Comparison of ENCODE assay signal across 15 cellular contexts in genomic region chr13:29887651-29888050, GRCh38. TPM values are rescaled to one million over a fixed set of nuclear protein-coding genes. Genes with fewer than 3 reads are reported as not detected.
DNase-seq lines count a peak whose midpoint lies in the region; TF ChIP-seq lines count a peak whose summit lies in the region.
"Had no signal": no experiment of that assay in that cellular context is flagged by ENCODE, and none has a peak within 500 bp of the region (broad histone marks: within the 10 kb centered on the region; RNA-seq: fewer than 3 reads in every experiment).

No MANE protein-coding gene starts in this region.

- no CpG with 5 or more reads among the region's 5 CpGs for WGBS in H9 (ENCODE audit: extremely low coverage, insufficient read length, low lambda C conversion rate)

- no peak overlapping the region for H3K9ac ChIP-seq in H9 (ENCODE audit: extremely low read depth, insufficient read length, low read length)

- H3K23me2 ChIP-seq in H9 (ENCODE audit: insufficient read length, low read depth, low read length, poor library complexity, severe bottlenecking), result no peaks in the 10 kb centered on the region

- H3K18ac ChIP-seq in H9 (ENCODE audit: insufficient read length, low read depth, low read length), result peak overlapping the region; percentile 15

- no peak overlapping the region for H3K56ac ChIP-seq in H9 (ENCODE audit: insufficient read length, low read depth, low read length)

- H3K79me1 ChIP-seq in H9 (ENCODE audit: insufficient read depth, low read depth, low read length, poor library complexity, severe bottlenecking), result no peaks in the 10 kb centered on the region

- DNase-seq in H9 (no peak), islet precursor cell (peak; percentile 72), progenitor cell of endocrine pancreas (ENCODE audit: low spot score, unreplicated experiment) (no peak), SHP77 (lab: John Stamatoyannopoulos, UW) (no peak), DMS153 (lab: John Stamatoyannopoulos, UW) (no peak)
- no peak for DNase-seq in activated CD4-positive, alpha-beta T cell treated with anti-CD3 and anti-CD28 coated beads, Interleukin-2, amount 10 ng/mL, durations not matched to agents 7 days and 5 days
- DNase-seq: CD4-positive, alpha-beta T cell; COR-L47; DMS79 treated with DMSO at 0.1 percent for 48 hours; Karpas-422; NCI-H1417; NCI-H187; NCI-H748 treated with DMSO at 0.1 percent for 48 hours; Peyer's patch had no signal

- H3K27ac ChIP-seq in H9 (ENCODE audit: insufficient read length, low read depth, low read length), result no peak overlapping the region
- peak overlapping the region; percentile 1 for H3K27ac ChIP-seq in angular gyrus (ENCODE audit: low read depth, low read length)
- H3K27ac ChIP-seq: Peyer's patch had no signal

- no peaks in the 10 kb centered on the region for H3K27me3 ChIP-seq in H9 (ENCODE audit: insufficient read depth, low read length)
- H3K27me3 ChIP-seq: Peyer's patch had no signal

- no peak overlapping the region for H3K23ac ChIP-seq in H9 (ENCODE audit: insufficient read length, low read depth, low read length)

- no peaks in the 10 kb centered on the region; the same call in 1 of the 2 replicates for H3K27me3 Mint-ChIP-seq in H9 (ENCODE audit: low read depth)
- no peaks in the 10 kb centered on the region for H3K27me3 Mint-ChIP-seq in progenitor cell of endocrine pancreas
- no peaks in the 10 kb centered on the region for H3K27me3 Mint-ChIP-seq in activated CD4-positive, alpha-beta T cell treated with anti-CD3 and anti-CD28 coated beads, Interleukin-2, amount 10 ng/mL, durations not matched to agents 7 days and 5 days
- H3K27me3 Mint-ChIP-seq: CD4-positive, alpha-beta T cell had no signal

- no peaks in the 10 kb centered on the region for H3K79me2 ChIP-seq in H9 (ENCODE audit: insufficient read depth, low read length)

- H3K4me2 ChIP-seq in H9 (ENCODE audit: insufficient read depth, insufficient read length, low read length), result no peak overlapping the region

- no peak overlapping the region for H2BK120ac ChIP-seq in H9 (ENCODE audit: low read depth, low read length, poor library complexity, severe bottlenecking)

- no peak overlapping the region for H3K14ac ChIP-seq in H9 (ENCODE audit: insufficient read depth, low read length)

- H3T11ph ChIP-seq in H9 (ENCODE audit: low read length), result no peak overlapping the region

- no peak overlapping the region for H2AFZ ChIP-seq in H9 (ENCODE audit: low read length)

- no peak overlapping the region for H2BK20ac ChIP-seq in H9 (ENCODE audit: low read depth, low read length, poor library complexity, severe bottlenecking)

- H3K4me1 ChIP-seq in H9 (ENCODE audit: insufficient read depth, low read length), result peaks cover 5% of the 10 kb centered on the region; the same call in 1 of the 2 replicates
- H3K4me1 ChIP-seq: Peyer's patch had no signal

- no peak overlapping the region for H2BK12ac ChIP-seq in H9 (ENCODE audit: insufficient read length, low read depth, low read length)

- CTCF ChIA-PET in activated CD4-positive, alpha-beta T cell treated with anti-CD3 and anti-CD28 coated beads, Interleukin-2, amount 10 ng/mL, durations not matched to agents 7 days and 5 days (lab: Charles Lee), result no interaction called here

- H2BK5ac ChIP-seq in H9 (ENCODE audit: insufficient read length, low read length), result no peak overlapping the region

- H3K4me1 Mint-ChIP-seq in H9 (peaks cover 50 to 55% of the 10 kb centered on the region in 2 experiments), progenitor cell of endocrine pancreas (ENCODE audit: low read depth) (peaks cover 43% of the 10 kb centered on the region)
- H3K4me1 Mint-ChIP-seq in activated CD4-positive, alpha-beta T cell treated with anti-CD3 and anti-CD28 coated beads, Interleukin-2, amount 10 ng/mL, durations not matched to agents 7 days and 5 days, result peaks cover 10% of the 10 kb centered on the region

- POLR2A ChIA-PET in activated CD4-positive, alpha-beta T cell treated with anti-CD3 and anti-CD28 coated beads, Interleukin-2, amount 10 ng/mL, durations not matched to agents 7 days and 5 days (lab: Charles Lee), result no interaction called here

- TF ChIP-seq CTCF in H9 (conservative IDR thresholded peaks at IDR 0.05) (no peak), progenitor cell of endocrine pancreas (IDR thresholded peaks at IDR 0.05; ENCODE audit: unreplicated experiment) (no peak)

- H3K9me3 ChIP-seq in H9 (ENCODE audit: control insufficient read depth, low read depth, low read length), result no peaks in the 10 kb centered on the region
- H3K9me3 ChIP-seq: Peyer's patch had no signal

- no peak overlapping the region for H2BK15ac ChIP-seq in H9 (ENCODE audit: low read depth, low read length)

- no peak overlapping the region for H3K4ac ChIP-seq in H9 (ENCODE audit: low read depth, low read length)

- H3K27ac Mint-ChIP-seq in H9 (peak overlapping the region in 2 of 3 experiments; percentile 32 to 59; a peak in 2 of 7 replicates), progenitor cell of endocrine pancreas (peak overlapping the region; percentile 89)
- H3K27ac Mint-ChIP-seq in activated CD4-positive, alpha-beta T cell treated with anti-CD3 and anti-CD28 coated beads, Interleukin-2, amount 10 ng/mL, durations not matched to agents 7 days and 5 days, result no peak overlapping the region
- H3K27ac Mint-ChIP-seq: CD4-positive, alpha-beta T cell had no signal

- no peaks in the 10 kb centered on the region for H4K20me1 ChIP-seq in H9 (ENCODE audit: control insufficient read depth, insufficient read depth, insufficient read length)

- no peak overlapping the region for H4K91ac ChIP-seq in H9 (ENCODE audit: insufficient read length, low read depth, low read length)

- no peaks in the 10 kb centered on the region for H3K36me3 Mint-ChIP-seq in H9 (ENCODE audit: insufficient read depth in 1 of 3, low read depth in 3 of 3)
- no peaks in the 10 kb centered on the region for H3K36me3 Mint-ChIP-seq in progenitor cell of endocrine pancreas (ENCODE audit: insufficient read depth)
- no peaks in the 10 kb centered on the region for H3K36me3 Mint-ChIP-seq in activated CD4-positive, alpha-beta T cell treated with anti-CD3 and anti-CD28 coated beads, Interleukin-2, amount 10 ng/mL, durations not matched to agents 7 days and 5 days (ENCODE audit: low read depth)

- no peak overlapping the region for H2AK5ac ChIP-seq in H9 (ENCODE audit: insufficient read length, low read length)

- H4K5ac ChIP-seq in H9 (ENCODE audit: insufficient read length, low read depth, low read length), result no peak overlapping the region

- no peak overlapping the region for H4K8ac ChIP-seq in H9 (replicated peaks; ENCODE audit: insufficient read length, low read depth, low read length)

- H3K4me3 Mint-ChIP-seq in H9 (no peak overlapping the region), progenitor cell of endocrine pancreas (ENCODE audit: low read depth) (no peak overlapping the region)
- no peak overlapping the region for H3K4me3 Mint-ChIP-seq in activated CD4-positive, alpha-beta T cell treated with anti-CD3 and anti-CD28 coated beads, Interleukin-2, amount 10 ng/mL, durations not matched to agents 7 days and 5 days
- H3K4me3 Mint-ChIP-seq: CD4-positive, alpha-beta T cell had no signal

- H3K9me3 Mint-ChIP-seq in H9 (no peaks in the 10 kb centered on the region), progenitor cell of endocrine pancreas (ENCODE audit: low read depth) (no peaks in the 10 kb centered on the region)
- no peaks in the 10 kb centered on the region for H3K9me3 Mint-ChIP-seq in activated CD4-positive, alpha-beta T cell treated with anti-CD3 and anti-CD28 coated beads, Interleukin-2, amount 10 ng/mL, durations not matched to agents 7 days and 5 days
- H3K9me3 Mint-ChIP-seq: CD4-positive, alpha-beta T cell had no signal

RNA-seq across cellular contexts. Expression of gene UBL3, which starts 37.2 kb away (rescaled TPM):
- total RNA-seq in H9 (2021) (19.0 and 19.3 TPM in 2 replicates), progenitor cell of endocrine pancreas (33.6 and 36.0 TPM in 2 replicates)
- total RNA-seq in activated CD4-positive, alpha-beta T cell treated with anti-CD3 and anti-CD28 coated beads, Interleukin-2, amount 10 ng/mL, durations not matched to agents 7 days and 5 days, result 10 to 100 TPM; 14.5 to 16.1 TPM
